ENCODE assay signal across 8 cellular contexts in the genomic region with DNA sequence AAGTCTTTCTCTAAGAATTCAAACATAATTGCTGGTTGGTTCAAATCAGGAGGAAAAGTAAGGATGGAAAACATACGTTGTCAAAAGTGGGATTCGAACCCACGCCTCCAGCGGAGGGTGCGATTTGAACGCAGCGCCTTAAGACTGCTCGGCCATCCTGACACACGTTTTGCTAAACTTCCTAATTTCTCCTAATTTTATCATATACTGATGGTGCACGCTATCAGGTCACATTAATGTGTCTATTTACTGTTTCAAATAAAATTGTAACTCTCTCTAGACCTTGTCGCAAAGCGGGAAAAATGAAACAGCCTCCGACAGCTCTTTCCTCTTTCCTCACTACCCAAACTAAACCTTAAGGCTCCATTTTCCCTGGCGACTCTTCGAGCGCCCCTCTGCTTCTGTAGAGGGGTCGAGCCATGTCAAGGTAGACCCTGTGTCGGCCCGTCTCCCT. TPM values are rescaled to one million over a fixed set of nuclear protein-coding genes. Genes with fewer than 3 reads are reported as not detected.
A peak's percentile ranks its signal among the peaks of the same experiment; 100 is the strongest.
DNase-seq lines count a peak whose midpoint lies in the region; ATAC-seq and TF ChIP-seq lines count a peak whose summit lies in the region.
"Not testable (repeated sequence)": the region's sequence is repeated elsewhere in the genome, so short reads cannot be mapped to it uniquely, and the experiment has no call there.

No MANE protein-coding gene starts in this region.

- TF ChIP-seq CTCF in HFFc6 (IDR thresholded peaks at IDR 0.05); WI38 (IDR thresholded peaks at IDR 0.05; ENCODE audit: low read depth, low read length): not testable (repeated sequence)

- H3K27ac ChIP-seq in caudate nucleus (ENCODE audit: low read depth, low read length) (peak overlapping the region; percentile 62), right cardiac atrium (ENCODE audit: low read length) (peak overlapping the region; percentile 54), substantia nigra (ENCODE audit: low read depth, low read length, poor library complexity, severe bottlenecking) (peak overlapping the region; percentile 68)

- not testable (repeated sequence) for H3K9me3 ChIP-seq in right cardiac atrium (ENCODE audit: control insufficient read depth, low read length)

- not testable (repeated sequence) for H3K36me3 Mint-ChIP-seq in HFFc6 (ENCODE audit: low read depth); naive thymus-derived CD8-positive, alpha-beta T cell

- H3K4me1 ChIP-seq in right cardiac atrium (ENCODE audit: control insufficient read depth, insufficient read depth, low read length): not testable (repeated sequence)

- WGBS in right cardiac atrium: 3% methylated on average over 18 of the region's 19 CpGs

- ATAC-seq in right cardiac atrium: peak in 1 of 2 donors; percentile 17
- ATAC-seq in naive thymus-derived CD8-positive, alpha-beta T cell: not testable (repeated sequence)

- H3K4me3 Mint-ChIP-seq in HFFc6: peak overlapping the region; percentile 92
- H3K4me3 Mint-ChIP-seq in naive thymus-derived CD8-positive, alpha-beta T cell: peak overlapping the region; percentile 91 to 97 (median 94)

- H3K27me3 Mint-ChIP-seq in HFFc6 (ENCODE audit: insufficient read depth): not testable (repeated sequence)
- peaks cover 2 to 17% (median 5%) of the 10 kb centered on the region in 5 donors for H3K27me3 Mint-ChIP-seq in naive thymus-derived CD8-positive, alpha-beta T cell

- in situ Hi-C loops in Caki2 (cut with HindIII; ENCODE audit: low pct_unique_long_range_greater_than_20kb, low sequenced_read_pairs): not testable (repeated sequence)

- H3K4me1 Mint-ChIP-seq in HFFc6 (ENCODE audit: low read depth): peaks cover 15% of the 10 kb centered on the region
- H3K4me1 Mint-ChIP-seq in naive thymus-derived CD8-positive, alpha-beta T cell: peaks cover 17 to 24% (median 19%) of the 10 kb centered on the region in 4 donors

- DNase-seq in Caki2 (ENCODE audit: low read depth) (peak; percentile 72), NCI-H2227 treated with DMSO at 0.1 percent for 48 hours (lab: John Stamatoyannopoulos, UW) (peak; percentile 75), caudate nucleus (lab: John Stamatoyannopoulos, UW) (peak in 8 of 61 donors; percentile 2 to 65 (median 19)), right cardiac atrium (peak in 1 of 3 donors; percentile 38), substantia nigra (lab: John Stamatoyannopoulos, UW) (peak in 1 of 49 donors; percentile 29)
- DNase-seq in HFFc6: not testable (repeated sequence)
- DNase-seq in naive thymus-derived CD8-positive, alpha-beta T cell: peak in 1 of 10 donors; percentile 11

- H3K27ac Mint-ChIP-seq in HFFc6: peak overlapping the region; percentile 95
- peak overlapping the region; percentile 91 to 100 (median 95) for H3K27ac Mint-ChIP-seq in naive thymus-derived CD8-positive, alpha-beta T cell

- intact Hi-C loops in right cardiac atrium (cut with DNase I): not testable (repeated sequence)

- peak overlapping the region; percentile 66 for H3K4me3 ChIP-seq in WI38 (ENCODE audit: low read depth, low read length)
- H3K4me3 ChIP-seq in right cardiac atrium (ENCODE audit: low read length): peak overlapping the region; percentile 75

- not testable (repeated sequence) for H3K27me3 ChIP-seq in right cardiac atrium (ENCODE audit: control insufficient read depth, insufficient read depth)

- POLR2A ChIA-PET in naive thymus-derived CD8-positive, alpha-beta T cell (lab: Charles Lee): interaction anchor here (0.6 to 1.6 kb wide), 4 partner anchors 23 to 195 kb away, joined by 3 to 8 read pairs (median 3); no protein-coding TSS in a partner anchor

- not testable (repeated sequence) for H3K9me3 Mint-ChIP-seq in HFFc6; naive thymus-derived CD8-positive, alpha-beta T cell

RNA-seq across cellular contexts. Expression of a gene that starts 19.1 kb away (rescaled TPM):
- total RNA-seq in Caki2 (2014; rRNA removed; shearing (Covaris generic); ENCODE audit: low replicate concordance): not detected in 2 replicates
- not detected for total RNA-seq in HFFc6 (2021; fragmentation: NEBNext Ultra II Directional; extraction: Animal tissue kit (Norgen Biotek cat#: 25700))
- total RNA-seq in right cardiac atrium: 1 to 10 TPM; 3.0 to 4.6 (median 3.9) TPM
- 0.29 TPM for polyA plus RNA-seq in right cardiac atrium
- not detected for total RNA-seq in naive thymus-derived CD8-positive, alpha-beta T cell
- under 1 TPM in 1 of 3 donors, not detected in 2; 0.29 TPM for polyA plus RNA-seq in naive thymus-derived CD8-positive, alpha-beta T cell

RNA-seq across cellular contexts. Expression of a gene that starts 51.0 kb away (rescaled TPM):
- total RNA-seq in Caki2 (2014; rRNA removed; shearing (Covaris generic); ENCODE audit: low replicate concordance): not detected in 2 replicates
- not detected for total RNA-seq in HFFc6 (2021; fragmentation: NEBNext Ultra II Directional; extraction: Animal tissue kit (Norgen Biotek cat#: 25700))
- 10 to 100 TPM in 2 of 4 donors, 1 to 10 TPM in 2; 3.7 to 21.7 (median 9.7) TPM for total RNA-seq in right cardiac atrium
- polyA plus RNA-seq in right cardiac atrium: 3.3 TPM
- total RNA-seq in naive thymus-derived CD8-positive, alpha-beta T cell: 1 to 10 TPM; 3.1 to 3.5 TPM
- polyA plus RNA-seq in naive thymus-derived CD8-positive, alpha-beta T cell: under 1 TPM in 2 of 3 donors, not detected in 1; 0.16 to 0.23 TPM
